Comparison of ENCODE assay signal across 16 cellular contexts in genomic region chr2:144111443-144111842, GRCh38.
DNase-seq lines count a peak whose midpoint lies in the region; ATAC-seq, FAIRE-seq and TF ChIP-seq lines count a peak whose summit lies in the region.
"Had no signal": no experiment of that assay in that cellular context is flagged by ENCODE, and none has a peak within 500 bp of the region (broad histone marks: within the 10 kb centered on the region; RNA-seq: fewer than 3 reads in every experiment).

No MANE protein-coding gene starts in this region.

- H3K4me1 Mint-ChIP-seq in MCF 10A (ENCODE audit: insufficient read depth, unreplicated experiment) (peaks cover 24% of the 10 kb centered on the region), astrocyte (ENCODE audit: low read depth, unreplicated experiment) (peaks cover 24% of the 10 kb centered on the region)
- H3K4me1 Mint-ChIP-seq in stimulated activated naive CD8-positive, alpha-beta T cell treated with anti-CD3 and anti-CD28 coated beads, Interleukin-15, amount 100 ng/mL, for 72 hours: peaks cover 9% of the 10 kb centered on the region

- H2AFZ ChIP-seq in astrocyte (ENCODE audit: low read depth, low read length): no peak overlapping the region

- H3K36me3 ChIP-seq in breast epithelium (no peaks in the 10 kb centered on the region), astrocyte (ENCODE audit: insufficient read depth, low read length) (no peaks in the 10 kb centered on the region)
- H3K36me3 ChIP-seq: gastrocnemius medialis, spleen had no signal

- H3K79me2 ChIP-seq in astrocyte (ENCODE audit: insufficient read depth, low read length): no peaks in the 10 kb centered on the region

- H3K9me3 ChIP-seq in breast epithelium (no peaks in the 10 kb centered on the region), astrocyte (ENCODE audit: insufficient read depth, low read depth, low read length) (no peaks in the 10 kb centered on the region)
- H3K9me3 ChIP-seq: gastrocnemius medialis had no signal

- H3K27me3 ChIP-seq in breast epithelium: no peaks in the 10 kb centered on the region
- H3K27me3 ChIP-seq in astrocyte (ENCODE audit: insufficient read depth, low read length): no peaks in the 10 kb centered on the region
- H3K27me3 ChIP-seq: gastrocnemius medialis, spleen had no signal

- TF ChIP-seq POLR2A in breast epithelium (IDR thresholded peaks at IDR 0.05): no peak

- H3K27me3 Mint-ChIP-seq in MCF 10A (ENCODE audit: insufficient read depth, unreplicated experiment) (no peaks in the 10 kb centered on the region), astrocyte (ENCODE audit: low read depth, unreplicated experiment) (no peaks in the 10 kb centered on the region)
- H3K27me3 Mint-ChIP-seq in stimulated activated naive CD8-positive, alpha-beta T cell treated with anti-CD3 and anti-CD28 coated beads, Interleukin-15, amount 100 ng/mL, for 72 hours: no peaks in the 10 kb centered on the region

- no TSS peak for BruUV-seq in MCF 10A (replicated peaks; lab: Mats Ljungman, UMichigan)

- TF ChIP-seq CTCF in MCF 10A (IDR thresholded peaks at IDR 0.05; ENCODE audit: unreplicated experiment): no peak
- no peak for TF ChIP-seq CTCF in breast epithelium (IDR thresholded peaks at IDR 0.05)
- TF ChIP-seq CTCF in astrocyte (IDR thresholded peaks at IDR 0.05; ENCODE audit: insufficient read depth, low read depth, low read length): no peak

- H3K4me1 ChIP-seq in breast epithelium: no peaks in the 10 kb centered on the region
- peaks cover 11% of the 10 kb centered on the region for H3K4me1 ChIP-seq in astrocyte (ENCODE audit: insufficient read depth, low read length)
- H3K4me1 ChIP-seq: gastrocnemius medialis, spleen had no signal

- peak; percentile 82 for FAIRE-seq in astrocyte (lab: Jason Lieb, UNC)
- FAIRE-seq: colon, RCC 7860 had no signal

- no peak overlapping the region for H3K27ac ChIP-seq in breast epithelium
- H3K27ac ChIP-seq in astrocyte (ENCODE audit: low read depth, low read length): peak overlapping the region; percentile 55
- H3K27ac ChIP-seq: 22Rv1, gastrocnemius medialis, spleen had no signal

- H3K9ac ChIP-seq in astrocyte (ENCODE audit: low read length): no peak overlapping the region

- peaks cover 9% of the 10 kb centered on the region for H3K9me3 Mint-ChIP-seq in MCF 10A (ENCODE audit: unreplicated experiment)
- peaks cover 9% of the 10 kb centered on the region for H3K9me3 Mint-ChIP-seq in astrocyte (ENCODE audit: unreplicated experiment)
- H3K9me3 Mint-ChIP-seq in stimulated activated naive CD8-positive, alpha-beta T cell treated with anti-CD3 and anti-CD28 coated beads, Interleukin-15, amount 100 ng/mL, for 72 hours: peaks cover 6 to 25% of the 10 kb centered on the region in 2 donors

- H3K27ac Mint-ChIP-seq in MCF 10A (ENCODE audit: low read depth, unreplicated experiment) (peak overlapping the region; percentile 8), astrocyte (ENCODE audit: unreplicated experiment) (peak overlapping the region; percentile 91)
- H3K27ac Mint-ChIP-seq in stimulated activated naive CD8-positive, alpha-beta T cell treated with anti-CD3 and anti-CD28 coated beads, Interleukin-15, amount 100 ng/mL, for 72 hours: no peak overlapping the region
- H3K27ac Mint-ChIP-seq: T-helper 2 cell treated with Interferon-gamma antibody and Interleukin-4, amounts not matched to agents 5 μg/mL and 100 μg/mL, for 36 hours had no signal

- CTCF ChIA-PET in MCF 10A (lab: Yijun Ruan, JAX): interaction anchor here (0.6 to 0.9 kb wide), 2 partner anchors 331 to 1641 kb away, joined by 3 to 4 read pairs; no protein-coding TSS in a partner anchor

- H3K4me2 ChIP-seq in astrocyte (ENCODE audit: low read length): peak overlapping the region; percentile 33

- no peak overlapping the region for H3K4me3 Mint-ChIP-seq in MCF 10A (ENCODE audit: unreplicated experiment)
- H3K4me3 Mint-ChIP-seq in astrocyte (ENCODE audit: unreplicated experiment): no peak overlapping the region
- no peak overlapping the region for H3K4me3 Mint-ChIP-seq in stimulated activated naive CD8-positive, alpha-beta T cell treated with anti-CD3 and anti-CD28 coated beads, Interleukin-15, amount 100 ng/mL, for 72 hours
- H3K4me3 Mint-ChIP-seq: T-helper 2 cell treated with Interferon-gamma antibody and Interleukin-4, amounts not matched to agents 5 μg/mL and 100 μg/mL, for 36 hours had no signal

- ATAC-seq in stimulated activated naive CD8-positive, alpha-beta T cell treated with anti-CD3 and anti-CD28 coated beads, Interleukin-15, amount 100 ng/mL, for 72 hours: no peak
- no peak for ATAC-seq in HG03039 (IDR thresholded peaks at IDR 0.05; ENCODE audit: unreplicated experiment)
- ATAC-seq: gastrocnemius medialis had no signal

- no peaks in the 10 kb centered on the region for H4K20me1 ChIP-seq in astrocyte (ENCODE audit: insufficient read depth, low read length)

- DNase-seq in MCF 10A (ENCODE audit: unreplicated experiment) (peak; percentile 44), breast epithelium (ENCODE audit: low spot score in 2 of 2) (no peak), astrocyte (ENCODE audit: low read depth) (peak; percentile 93), hepatic stellate cell (ENCODE audit: low spot score) (peak; percentile 64), LoVo (ENCODE audit: low spot score) (no peak), middle frontal gyrus (ENCODE audit: extremely low spot score, low spot score) (no peak)
- no peak for DNase-seq in stimulated activated naive CD8-positive, alpha-beta T cell treated with anti-CD3 and anti-CD28 coated beads, Interleukin-15, amount 100 ng/mL, for 72 hours
- DNase-seq: gastrocnemius medialis, NCI-H1092 treated with DMSO at 0.1 percent for 48 hours, NCI-H446, spleen had no signal

- H3K36me3 Mint-ChIP-seq in MCF 10A (ENCODE audit: insufficient read depth, unreplicated experiment) (peaks cover 6% of the 10 kb centered on the region), astrocyte (ENCODE audit: low read depth, unreplicated experiment) (peaks cover 8% of the 10 kb centered on the region)

- H3K4me3 ChIP-seq in breast epithelium (no peak overlapping the region), astrocyte (ENCODE audit: insufficient read depth, low read depth, low read length) (no peak overlapping the region)
- H3K4me3 ChIP-seq: gastrocnemius medialis, spleen had no signal

- intact Hi-C loops in MCF 10A (cut with micrococcal nuclease) (no loop called here), breast epithelium (cut with DNase I; ENCODE audit: low total_unique reads) (no loop called here)

- POLR2A ChIA-PET in MCF 10A (lab: Yijun Ruan, JAX): interaction anchor here (0.9 to 2.0 kb wide), 4 partner anchors 9 to 514 kb away, joined by 3 to 15 read pairs (median 3); no protein-coding TSS in a partner anchor

Comparison
In these comparisons a context has a peak if more than half of its experiments do, and no peak if none do; other contexts are left out.
1. DNase-seq: peak in MCF 10A (single experiment), astrocyte (single experiment) and hepatic stellate cell (single experiment); none in breast epithelium (0 of 2), stimulated activated naive CD8-positive, alpha-beta T cell treated with anti-CD3 and anti-CD28 coated beads, Interleukin-15, amount 100 ng/mL, for 72 hours (0 of 2), LoVo (single experiment) and middle frontal gyrus (single experiment).
2. H3K27ac Mint-ChIP-seq: peak in MCF 10A (single experiment) and astrocyte (single experiment); none in stimulated activated naive CD8-positive, alpha-beta T cell treated with anti-CD3 and anti-CD28 coated beads, Interleukin-15, amount 100 ng/mL, for 72 hours (0 of 2).